9 cellular contexts compared by ENCODE assay signal in genomic region chr6:52994789-52995078, GRCh38. TPM values are rescaled to one million over a fixed set of nuclear protein-coding genes. Genes with fewer than 3 reads are reported as not detected.
A peak's percentile ranks its signal among the peaks of the same experiment; 100 is the strongest.
DNase-seq lines count a peak whose midpoint lies in the region; ATAC-seq and TF ChIP-seq lines count a peak whose summit lies in the region.
"Had no signal": no experiment of that assay in that cellular context is flagged by ENCODE, and none has a peak within 500 bp of the region (broad histone marks: within the 10 kb centered on the region; RNA-seq: fewer than 3 reads in every experiment).

No MANE protein-coding gene starts in this region.

- peak overlapping the region; percentile 59 for H3K4me2 ChIP-seq in mesenchymal stem cell (ENCODE audit: low read length, poor library complexity, severe bottlenecking)

- peak overlapping the region; percentile 54 for H2AFZ ChIP-seq in mesenchymal stem cell (ENCODE audit: low read depth, low read length)

- peak overlapping the region; percentile 93 for H4K91ac ChIP-seq in mesenchymal stem cell (ENCODE audit: low read length)

- no peaks in the 10 kb centered on the region for H3K27me3 ChIP-seq in WERI-Rb-1 (ENCODE audit: insufficient read depth, low read depth, severe bottlenecking)
- H3K27me3 ChIP-seq in duodenal mucosa (ENCODE audit: control insufficient read depth in 1 of 2, insufficient read depth in 2 of 2, low read length in 2 of 2): no peaks in the 10 kb centered on the region
- no peaks in the 10 kb centered on the region for H3K27me3 ChIP-seq in mesenchymal stem cell (ENCODE audit: control insufficient read depth in 1 of 2, insufficient read depth in 1 of 2, low read length in 2 of 2)
- no peaks in the 10 kb centered on the region for H3K27me3 ChIP-seq in suprapubic skin

- H3K36me3 ChIP-seq in WERI-Rb-1 (no peaks in the 10 kb centered on the region), duodenal mucosa (ENCODE audit: control insufficient read depth in 1 of 2, insufficient read depth in 2 of 2, low read length in 2 of 2) (no peaks in the 10 kb centered on the region), mesenchymal stem cell (ENCODE audit: control insufficient read depth in 1 of 2, insufficient read depth in 2 of 2, low read depth in 1 of 2, low read length in 2 of 2) (peaks cover 0 to 17% of the 10 kb centered on the region in 2 experiments), suprapubic skin (no peaks in the 10 kb centered on the region)

- peak overlapping the region in 1 of 2 experiments; percentile 90 for H3K23ac ChIP-seq in mesenchymal stem cell (ENCODE audit: low read length in 2 of 2)

- H3K9ac ChIP-seq in duodenal mucosa (ENCODE audit: low read depth in 1 of 2, low read length in 2 of 2) (peak overlapping the region; percentile 79 to 89), mesenchymal stem cell (ENCODE audit: low read length) (peak overlapping the region; percentile 99)

- peaks cover 3 to 13% of the 10 kb centered on the region in 2 donors for H3K4me1 ChIP-seq in duodenal mucosa (ENCODE audit: control insufficient read depth in 1 of 2, insufficient read depth in 2 of 2, low read length in 2 of 2)
- peaks cover 2% of the 10 kb centered on the region for H3K4me1 ChIP-seq in mesenchymal stem cell (ENCODE audit: control insufficient read depth, insufficient read depth, low read depth, low read length)
- peaks cover 24% of the 10 kb centered on the region for H3K4me1 ChIP-seq in suprapubic skin

- H2BK15ac ChIP-seq in mesenchymal stem cell (ENCODE audit: low read depth, poor library complexity, severe bottlenecking): peak overlapping the region; percentile 87

- TF ChIP-seq EP300 in suprapubic skin (IDR thresholded peaks at IDR 0.05): no peak

- TF ChIP-seq CTCF in WERI-Rb-1 (IDR thresholded peaks at IDR 0.05; ENCODE audit: low read depth, low read length) (no peak), suprapubic skin (IDR thresholded peaks at IDR 0.05) (no peak)

- H2BK5ac ChIP-seq in mesenchymal stem cell (ENCODE audit: low read depth, low read length, poor library complexity, severe bottlenecking): peak overlapping the region; percentile 31

- H3K79me1 ChIP-seq in mesenchymal stem cell (replicated peaks; ENCODE audit: low read length, poor library complexity, severe bottlenecking): peaks cover 4% of the 10 kb centered on the region

- peak overlapping the region in 1 of 2 experiments; percentile 77 for H3K14ac ChIP-seq in mesenchymal stem cell (ENCODE audit: low read length in 2 of 2)

- DNase-seq in AG20443 (ENCODE audit: low spot score) (peak; percentile 29), WERI-Rb-1 (peak; percentile 78), mesenchymal stem cell (no peak), suprapubic skin (ENCODE audit: low spot score in 2 of 2) (peak in 1 of 2 donors; percentile 77), HT-29 (ENCODE audit: low spot score) (no peak)

- H4K8ac ChIP-seq in mesenchymal stem cell (ENCODE audit: low read length): peak overlapping the region; percentile 8

- no peak for TF ChIP-seq POLR2A in suprapubic skin (IDR thresholded peaks at IDR 0.05)

- H3K27ac ChIP-seq in WERI-Rb-1 (peak overlapping the region; percentile 97), duodenal mucosa (ENCODE audit: low read depth, low read length) (peak overlapping the region; percentile 89), mesenchymal stem cell (ENCODE audit: low read length, poor library complexity, severe bottlenecking) (peak overlapping the region; percentile 91), suprapubic skin (peak overlapping the region; percentile 88)

- peak overlapping the region; percentile 16 for H2AK5ac ChIP-seq in mesenchymal stem cell (ENCODE audit: low read length, severe bottlenecking)

- H3K9me3 ChIP-seq in WERI-Rb-1 (ENCODE audit: severe bottlenecking): no peaks in the 10 kb centered on the region
- H3K9me3 ChIP-seq in duodenal mucosa (ENCODE audit: control insufficient read depth in 1 of 2, low read length in 2 of 2): no peaks in the 10 kb centered on the region
- no peaks in the 10 kb centered on the region for H3K9me3 ChIP-seq in mesenchymal stem cell (ENCODE audit: control insufficient read depth, low read length)
- H3K9me3 ChIP-seq in suprapubic skin: no peaks in the 10 kb centered on the region

- peak overlapping the region; percentile 21 for H2BK120ac ChIP-seq in mesenchymal stem cell (ENCODE audit: low read depth, low read length)

- H3K18ac ChIP-seq in mesenchymal stem cell (ENCODE audit: low read depth in 1 of 2, low read length in 2 of 2): peak overlapping the region; percentile 74 to 98

- peak overlapping the region; percentile 66 for H3K4me3 ChIP-seq in WERI-Rb-1 (ENCODE audit: low read depth, low read length)
- H3K4me3 ChIP-seq in duodenal mucosa (ENCODE audit: low read depth in 1 of 2, low read length in 2 of 2): peak overlapping the region; percentile 92 to 98
- H3K4me3 ChIP-seq in mesenchymal stem cell (ENCODE audit: insufficient read depth in 1 of 2, low read depth in 1 of 2, low read length in 2 of 2): peak overlapping the region; percentile 78 to 97
- peak overlapping the region; percentile 66 for H3K4me3 ChIP-seq in suprapubic skin

- H3K4ac ChIP-seq in mesenchymal stem cell (ENCODE audit: low read depth in 1 of 2, low read length in 2 of 2): peak overlapping the region; percentile 20 to 92

- H2BK12ac ChIP-seq in mesenchymal stem cell (ENCODE audit: low read length in 2 of 2): peak overlapping the region in 1 of 2 experiments; percentile 34

- WGBS in mesenchymal stem cell: under 1% methylated on average over 14 of the region's 17 CpGs
- under 1% methylated on average over 17 of the region's 17 CpGs for WGBS in suprapubic skin

- peak; percentile 24 for ATAC-seq in GM19035 (IDR thresholded peaks at IDR 0.05; ENCODE audit: unreplicated experiment)
- peak; percentile 31 for ATAC-seq in HG03159 (IDR thresholded peaks at IDR 0.05; ENCODE audit: unreplicated experiment)

RNA-seq across cellular contexts. Expression of gene GSTA4, which starts 0.3 kb away (rescaled TPM):
- polyA plus RNA-seq in mesenchymal stem cell (2013, experiment 1 of 2): 24.9 TPM
- polyA plus RNA-seq in mesenchymal stem cell (2013, experiment 2 of 2): 25.5 TPM
- 100 to 1,000 TPM; 108 to 164 (median 132) TPM for total RNA-seq in suprapubic skin
- 4.1 and 5.4 TPM in 2 replicates for total RNA-seq in HT-29 (2014; rRNA removed; shearing (Covaris generic))
- total RNA-seq: HT1080 had no signal

Comparison
In these comparisons a context has a peak if more than half of its experiments do, and no peak if none do; other contexts are left out.
1. DNase-seq: peak in AG20443 (single experiment) and WERI-Rb-1 (single experiment); none in mesenchymal stem cell (single experiment) and HT-29 (single experiment).
2. RNA of gene GSTA4, which starts 0.3 kb away (total RNA-seq): 108 to 164 TPM in suprapubic skin; 4.1 to 5.4 TPM in HT-29; every median in the first group is over 10 times any median in the second.
3. Peak in every context shown above with its lines, with median percentiles within 50 percentile points of each other: H3K27ac ChIP-seq and H3K4me3 ChIP-seq.